ENCODE assay signal across 24 cellular contexts in the genomic region with DNA sequence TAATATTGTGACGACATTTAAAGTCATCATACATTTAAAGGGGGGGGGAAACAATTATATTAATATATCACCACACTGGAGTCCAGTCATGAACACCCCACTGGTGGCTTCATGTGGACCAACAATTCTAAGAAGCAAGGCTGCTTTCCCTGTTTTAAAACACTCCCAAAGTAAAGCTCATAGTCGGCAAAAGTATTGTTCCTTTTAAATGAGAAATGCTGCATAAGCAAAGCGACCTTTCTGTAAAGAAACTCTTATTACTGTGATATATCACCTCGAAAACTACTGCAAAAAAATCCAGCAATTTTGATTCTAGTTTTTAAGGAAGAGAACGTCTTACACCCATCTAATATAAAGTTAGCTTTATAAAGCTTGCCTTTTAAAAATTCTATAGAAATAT.
"Had no signal": no experiment of that assay in that cellular context is flagged by ENCODE, and none has a peak within 500 bp of the region (broad histone marks: within the 10 kb centered on the region; RNA-seq: fewer than 3 reads in every experiment).

No MANE protein-coding gene starts in this region.

- ATAC-seq: effector memory CD8-positive, alpha-beta T cell; esophagus mucosa; gastrocnemius medialis; heart right ventricle; left cardiac atrium; left ventricle myocardium superior; lower lobe of right lung; mucosa of descending colon had no signal

- H3K27ac ChIP-seq: coronary artery, epithelial cell of prostate, esophagus squamous epithelium, gastrocnemius medialis, heart right ventricle, left lung, lower lobe of right lung had no signal

- H3K4me3 ChIP-seq: coronary artery, esophagus squamous epithelium, gastrocnemius medialis, heart right ventricle, left lung, lower lobe of right lung, mucosa of descending colon had no signal

- DNase-seq: effector CD8-positive, alpha-beta T cell; effector memory CD8-positive, alpha-beta T cell; endodermal cell; erythroblast; esophagus squamous epithelium; foreskin fibroblast; foreskin melanocyte; gastrocnemius medialis; glutamatergic neuron; heart right ventricle; hippocampal formation; left cardiac atrium; left lung; left ventricle myocardium superior; lower lobe of right lung; mesenchymal stem cell; mucosa of descending colon had no signal

- H3K36me3 ChIP-seq: esophagus squamous epithelium, gastrocnemius medialis, heart right ventricle, left lung, lower lobe of right lung had no signal

- H3K4me1 ChIP-seq: esophagus squamous epithelium had no signal

- FAIRE-seq: colon, endometrium, islet of Langerhans, keratinocyte had no signal

- H3K9me3 ChIP-seq: esophagus squamous epithelium, gastrocnemius medialis, left lung, lower lobe of right lung, mucosa of descending colon had no signal

- H3K27me3 ChIP-seq: esophagus squamous epithelium, gastrocnemius medialis, heart right ventricle, left lung had no signal
